2 cellular contexts compared by ENCODE assay signal in the genomic region with DNA sequence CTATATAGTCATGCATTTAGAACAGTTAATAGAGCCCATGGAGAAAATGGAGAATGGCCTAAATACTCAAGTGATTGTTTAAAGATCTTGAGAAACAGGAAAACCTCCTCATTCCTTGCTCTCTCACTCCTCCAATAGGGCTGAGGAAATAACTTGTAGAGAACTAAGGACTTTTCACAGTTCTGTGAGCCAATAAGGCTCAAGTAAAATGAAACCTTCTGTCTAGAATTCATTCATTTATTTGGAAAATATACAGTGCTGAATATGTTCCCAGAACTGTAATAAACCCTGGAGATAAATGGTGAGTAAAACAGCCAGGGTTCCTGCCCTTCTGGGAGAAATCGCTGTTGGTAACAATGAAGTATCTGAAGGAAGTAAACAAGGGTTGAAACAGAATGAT.
TF ChIP-seq lines count a peak whose summit lies in the region.

No MANE protein-coding gene starts in this region.

TF ChIP-seq in HCT116, 20 proteins besides CTCF, POLR2A, EP300 and RAD21 (continued from another document):
- TF ChIP-seq, protein P1, sequence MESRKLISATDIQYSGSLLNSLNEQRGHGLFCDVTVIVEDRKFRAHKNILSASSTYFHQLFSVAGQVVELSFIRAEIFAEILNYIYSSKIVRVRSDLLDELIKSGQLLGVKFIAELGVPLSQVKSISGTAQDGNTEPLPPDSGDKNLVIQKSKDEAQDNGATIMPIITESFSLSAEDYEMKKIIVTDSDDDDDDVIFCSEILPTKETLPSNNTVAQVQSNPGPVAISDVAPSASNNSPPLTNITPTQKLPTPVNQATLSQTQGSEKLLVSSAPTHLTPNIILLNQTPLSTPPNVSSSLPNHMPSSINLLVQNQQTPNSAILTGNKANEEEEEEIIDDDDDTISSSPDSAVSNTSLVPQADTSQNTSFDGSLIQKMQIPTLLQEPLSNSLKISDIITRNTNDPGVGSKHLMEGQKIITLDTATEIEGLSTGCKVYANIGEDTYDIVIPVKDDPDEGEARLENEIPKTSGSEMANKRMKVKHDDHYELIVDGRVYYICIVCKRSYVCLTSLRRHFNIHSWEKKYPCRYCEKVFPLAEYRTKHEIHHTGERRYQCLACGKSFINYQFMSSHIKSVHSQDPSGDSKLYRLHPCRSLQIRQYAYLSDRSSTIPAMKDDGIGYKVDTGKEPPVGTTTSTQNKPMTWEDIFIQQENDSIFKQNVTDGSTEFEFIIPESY (IDR thresholded peaks at IDR 0.05; ENCODE audit: extremely low read depth, insufficient replicate concordance, low read length): no peak
- TF ChIP-seq EZH2phosphoT487 (IDR thresholded peaks at IDR 0.05; ENCODE audit: borderline replicate concordance): no peak
- no peak for TF ChIP-seq SIN3A (IDR thresholded peaks at IDR 0.05; ENCODE audit: low read depth)
- TF ChIP-seq, protein P2, sequence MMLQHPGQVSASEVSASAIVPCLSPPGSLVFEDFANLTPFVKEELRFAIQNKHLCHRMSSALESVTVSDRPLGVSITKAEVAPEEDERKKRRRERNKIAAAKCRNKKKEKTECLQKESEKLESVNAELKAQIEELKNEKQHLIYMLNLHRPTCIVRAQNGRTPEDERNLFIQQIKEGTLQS (IDR thresholded peaks at IDR 0.05): no peak
- no peak for TF ChIP-seq JUND (IDR thresholded peaks at IDR 0.05)
- TF ChIP-seq, protein P3, sequence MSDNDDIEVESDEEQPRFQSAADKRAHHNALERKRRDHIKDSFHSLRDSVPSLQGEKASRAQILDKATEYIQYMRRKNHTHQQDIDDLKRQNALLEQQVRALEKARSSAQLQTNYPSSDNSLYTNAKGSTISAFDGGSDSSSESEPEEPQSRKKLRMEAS (IDR thresholded peaks at IDR 0.05): no peak
- TF ChIP-seq, protein P4, sequence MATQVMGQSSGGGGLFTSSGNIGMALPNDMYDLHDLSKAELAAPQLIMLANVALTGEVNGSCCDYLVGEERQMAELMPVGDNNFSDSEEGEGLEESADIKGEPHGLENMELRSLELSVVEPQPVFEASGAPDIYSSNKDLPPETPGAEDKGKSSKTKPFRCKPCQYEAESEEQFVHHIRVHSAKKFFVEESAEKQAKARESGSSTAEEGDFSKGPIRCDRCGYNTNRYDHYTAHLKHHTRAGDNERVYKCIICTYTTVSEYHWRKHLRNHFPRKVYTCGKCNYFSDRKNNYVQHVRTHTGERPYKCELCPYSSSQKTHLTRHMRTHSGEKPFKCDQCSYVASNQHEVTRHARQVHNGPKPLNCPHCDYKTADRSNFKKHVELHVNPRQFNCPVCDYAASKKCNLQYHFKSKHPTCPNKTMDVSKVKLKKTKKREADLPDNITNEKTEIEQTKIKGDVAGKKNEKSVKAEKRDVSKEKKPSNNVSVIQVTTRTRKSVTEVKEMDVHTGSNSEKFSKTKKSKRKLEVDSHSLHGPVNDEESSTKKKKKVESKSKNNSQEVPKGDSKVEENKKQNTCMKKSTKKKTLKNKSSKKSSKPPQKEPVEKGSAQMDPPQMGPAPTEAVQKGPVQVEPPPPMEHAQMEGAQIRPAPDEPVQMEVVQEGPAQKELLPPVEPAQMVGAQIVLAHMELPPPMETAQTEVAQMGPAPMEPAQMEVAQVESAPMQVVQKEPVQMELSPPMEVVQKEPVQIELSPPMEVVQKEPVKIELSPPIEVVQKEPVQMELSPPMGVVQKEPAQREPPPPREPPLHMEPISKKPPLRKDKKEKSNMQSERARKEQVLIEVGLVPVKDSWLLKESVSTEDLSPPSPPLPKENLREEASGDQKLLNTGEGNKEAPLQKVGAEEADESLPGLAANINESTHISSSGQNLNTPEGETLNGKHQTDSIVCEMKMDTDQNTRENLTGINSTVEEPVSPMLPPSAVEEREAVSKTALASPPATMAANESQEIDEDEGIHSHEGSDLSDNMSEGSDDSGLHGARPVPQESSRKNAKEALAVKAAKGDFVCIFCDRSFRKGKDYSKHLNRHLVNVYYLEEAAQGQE (IDR thresholded peaks at IDR 0.05; ENCODE audit: low read depth): no peak
- no peak for TF ChIP-seq EZH2 (IDR thresholded peaks at IDR 0.05)
- no peak for TF ChIP-seq ELF1 (IDR thresholded peaks at IDR 0.05; ENCODE audit: borderline replicate concordance, low read depth)
- no peak for TF ChIP-seq CEBPB (IDR thresholded peaks at IDR 0.05; ENCODE audit: low read depth)
- TF ChIP-seq SP1 (IDR thresholded peaks at IDR 0.05; ENCODE audit: low read depth): no peak
- no peak for TF ChIP-seq ZNF274 (IDR thresholded peaks at IDR 0.05; ENCODE audit: low read depth, low read length)
- TF ChIP-seq FOSL1 (IDR thresholded peaks at IDR 0.05; ENCODE audit: low read depth): no peak
- TF ChIP-seq TCF7L2 (IDR thresholded peaks at IDR 0.05; ENCODE audit: borderline replicate concordance, extremely low read depth, insufficient read depth, insufficient read length): no peak
- TF ChIP-seq YY1 (IDR thresholded peaks at IDR 0.05; ENCODE audit: extremely low read depth, insufficient replicate concordance, low read depth, low read length): no peak
- no peak for TF ChIP-seq SRF (IDR thresholded peaks at IDR 0.05; ENCODE audit: low read depth)

TF ChIP-seq in GM23338, 12 proteins besides CTCF, POLR2A, EP300 and RAD21 (continued from another document):
- no peak for TF ChIP-seq EZH2 (IDR thresholded peaks at IDR 0.05; ENCODE audit: low read depth, unreplicated experiment)
- no peak for TF ChIP-seq CREB1 (CRISPR knock-in tag; IDR thresholded peaks at IDR 0.05; ENCODE audit: low read depth)
- no peak for TF ChIP-seq POLR2AphosphoS5 (IDR thresholded peaks at IDR 0.05; ENCODE audit: low read depth)
- TF ChIP-seq, protein P5, sequence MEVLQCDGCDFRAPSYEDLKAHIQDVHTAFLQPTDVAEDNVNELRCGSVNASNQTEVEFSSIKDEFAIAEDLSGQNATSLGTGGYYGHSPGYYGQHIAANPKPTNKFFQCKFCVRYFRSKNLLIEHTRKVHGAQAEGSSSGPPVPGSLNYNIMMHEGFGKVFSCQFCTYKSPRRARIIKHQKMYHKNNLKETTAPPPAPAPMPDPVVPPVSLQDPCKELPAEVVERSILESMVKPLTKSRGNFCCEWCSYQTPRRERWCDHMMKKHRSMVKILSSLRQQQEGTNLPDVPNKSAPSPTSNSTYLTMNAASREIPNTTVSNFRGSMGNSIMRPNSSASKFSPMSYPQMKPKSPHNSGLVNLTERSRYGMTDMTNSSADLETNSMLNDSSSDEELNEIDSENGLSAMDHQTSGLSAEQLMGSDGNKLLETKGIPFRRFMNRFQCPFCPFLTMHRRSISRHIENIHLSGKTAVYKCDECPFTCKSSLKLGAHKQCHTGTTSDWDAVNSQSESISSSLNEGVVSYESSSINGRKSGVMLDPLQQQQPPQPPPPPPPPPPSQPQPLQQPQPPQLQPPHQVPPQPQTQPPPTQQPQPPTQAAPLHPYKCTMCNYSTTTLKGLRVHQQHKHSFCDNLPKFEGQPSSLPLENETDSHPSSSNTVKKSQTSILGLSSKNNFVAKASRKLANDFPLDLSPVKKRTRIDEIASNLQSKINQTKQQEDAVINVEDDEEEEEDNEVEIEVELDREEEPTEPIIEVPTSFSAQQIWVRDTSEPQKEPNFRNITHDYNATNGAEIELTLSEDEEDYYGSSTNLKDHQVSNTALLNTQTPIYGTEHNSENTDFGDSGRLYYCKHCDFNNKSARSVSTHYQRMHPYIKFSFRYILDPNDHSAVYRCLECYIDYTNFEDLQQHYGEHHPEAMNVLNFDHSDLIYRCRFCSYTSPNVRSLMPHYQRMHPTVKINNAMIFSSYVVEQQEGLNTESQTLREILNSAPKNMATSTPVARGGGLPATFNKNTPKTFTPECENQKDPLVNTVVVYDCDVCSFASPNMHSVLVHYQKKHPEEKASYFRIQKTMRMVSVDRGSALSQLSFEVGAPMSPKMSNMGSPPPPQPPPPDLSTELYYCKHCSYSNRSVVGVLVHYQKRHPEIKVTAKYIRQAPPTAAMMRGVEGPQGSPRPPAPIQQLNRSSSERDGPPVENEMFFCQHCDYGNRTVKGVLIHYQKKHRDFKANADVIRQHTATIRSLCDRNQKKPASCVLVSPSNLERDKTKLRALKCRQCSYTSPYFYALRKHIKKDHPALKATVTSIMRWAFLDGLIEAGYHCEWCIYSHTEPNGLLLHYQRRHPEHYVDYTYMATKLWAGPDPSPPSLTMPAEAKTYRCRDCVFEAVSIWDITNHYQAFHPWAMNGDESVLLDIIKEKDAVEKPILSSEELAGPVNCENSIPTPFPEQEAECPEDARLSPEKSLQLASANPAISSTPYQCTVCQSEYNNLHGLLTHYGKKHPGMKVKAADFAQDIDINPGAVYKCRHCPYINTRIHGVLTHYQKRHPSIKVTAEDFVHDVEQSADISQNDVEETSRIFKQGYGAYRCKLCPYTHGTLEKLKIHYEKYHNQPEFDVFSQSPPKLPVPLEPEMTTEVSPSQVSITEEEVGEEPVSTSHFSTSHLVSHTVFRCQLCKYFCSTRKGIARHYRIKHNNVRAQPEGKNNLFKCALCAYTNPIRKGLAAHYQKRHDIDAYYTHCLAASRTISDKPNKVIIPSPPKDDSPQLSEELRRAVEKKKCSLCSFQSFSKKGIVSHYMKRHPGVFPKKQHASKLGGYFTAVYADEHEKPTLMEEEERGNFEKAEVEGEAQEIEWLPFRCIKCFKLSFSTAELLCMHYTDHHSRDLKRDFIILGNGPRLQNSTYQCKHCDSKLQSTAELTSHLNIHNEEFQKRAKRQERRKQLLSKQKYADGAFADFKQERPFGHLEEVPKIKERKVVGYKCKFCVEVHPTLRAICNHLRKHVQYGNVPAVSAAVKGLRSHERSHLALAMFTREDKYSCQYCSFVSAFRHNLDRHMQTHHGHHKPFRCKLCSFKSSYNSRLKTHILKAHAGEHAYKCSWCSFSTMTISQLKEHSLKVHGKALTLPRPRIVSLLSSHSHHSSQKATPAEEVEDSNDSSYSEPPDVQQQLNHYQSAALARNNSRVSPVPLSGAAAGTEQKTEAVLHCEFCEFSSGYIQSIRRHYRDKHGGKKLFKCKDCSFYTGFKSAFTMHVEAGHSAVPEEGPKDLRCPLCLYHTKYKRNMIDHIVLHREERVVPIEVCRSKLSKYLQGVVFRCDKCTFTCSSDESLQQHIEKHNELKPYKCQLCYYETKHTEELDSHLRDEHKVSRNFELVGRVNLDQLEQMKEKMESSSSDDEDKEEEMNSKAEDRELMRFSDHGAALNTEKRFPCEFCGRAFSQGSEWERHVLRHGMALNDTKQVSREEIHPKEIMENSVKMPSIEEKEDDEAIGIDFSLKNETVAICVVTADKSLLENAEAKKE (CRISPR knock-in tag; IDR thresholded peaks at IDR 0.05): no peak
- TF ChIP-seq ZNF114 (CRISPR knock-in tag; IDR thresholded peaks at IDR 0.05): no peak
- TF ChIP-seq STAT1 (IDR thresholded peaks at IDR 0.05; ENCODE audit: unreplicated experiment): no peak
- TF ChIP-seq JUNB (IDR thresholded peaks at IDR 0.05; ENCODE audit: unreplicated experiment): no peak
- TF ChIP-seq, protein P6, sequence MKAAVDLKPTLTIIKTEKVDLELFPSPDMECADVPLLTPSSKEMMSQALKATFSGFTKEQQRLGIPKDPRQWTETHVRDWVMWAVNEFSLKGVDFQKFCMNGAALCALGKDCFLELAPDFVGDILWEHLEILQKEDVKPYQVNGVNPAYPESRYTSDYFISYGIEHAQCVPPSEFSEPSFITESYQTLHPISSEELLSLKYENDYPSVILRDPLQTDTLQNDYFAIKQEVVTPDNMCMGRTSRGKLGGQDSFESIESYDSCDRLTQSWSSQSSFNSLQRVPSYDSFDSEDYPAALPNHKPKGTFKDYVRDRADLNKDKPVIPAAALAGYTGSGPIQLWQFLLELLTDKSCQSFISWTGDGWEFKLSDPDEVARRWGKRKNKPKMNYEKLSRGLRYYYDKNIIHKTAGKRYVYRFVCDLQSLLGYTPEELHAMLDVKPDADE (IDR thresholded peaks at IDR 0.05): no peak
- TF ChIP-seq, protein P4 (IDR thresholded peaks at IDR 0.05; ENCODE audit: unreplicated experiment): no peak
